30 cellular contexts compared by ENCODE assay signal in the genomic region with DNA sequence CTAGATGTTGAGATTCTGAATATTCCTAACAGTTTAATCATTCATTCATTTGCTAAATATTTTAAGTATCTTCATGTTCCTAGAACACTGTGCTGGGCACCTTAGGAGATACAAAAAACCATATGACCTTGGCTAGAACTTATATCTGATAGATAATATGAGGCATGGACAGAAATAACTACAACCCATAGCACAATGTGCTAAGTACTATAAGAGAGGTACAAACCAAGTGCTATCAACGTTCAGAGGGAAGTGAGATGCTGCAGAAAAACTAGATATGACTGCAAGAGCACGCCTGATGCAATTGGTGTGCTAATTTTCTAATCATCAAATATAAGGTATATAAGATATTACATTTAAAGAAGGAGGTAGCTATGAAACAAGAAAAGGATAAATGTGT. TPM values are rescaled to one million over a fixed set of nuclear protein-coding genes. Genes with fewer than 3 reads are reported as not detected.
"Had no signal": no experiment of that assay in that cellular context is flagged by ENCODE, and none has a peak within 500 bp of the region (broad histone marks: within the 10 kb centered on the region; RNA-seq: fewer than 3 reads in every experiment).

No MANE protein-coding gene starts in this region.

- H3K4me1 ChIP-seq: ascending aorta, breast epithelium, esophagus muscularis mucosa, foreskin keratinocyte, gastrocnemius medialis had no signal

- DNase-seq: activated CD4-positive, alpha-beta memory T cell treated with anti-CD3 and anti-CD28 coated beads, Interleukin-2, amount 10 ng/mL, durations not matched to agents 7 days and 5 days; activated CD4-positive, alpha-beta T cell treated with anti-CD3 and anti-CD28 coated beads for 1 hour; activated CD4-positive, alpha-beta T cell treated with anti-CD3 and anti-CD28 coated beads for 4 hours; activated CD4-positive, alpha-beta T cell treated with anti-CD3 and anti-CD28 coated beads, Interleukin-2, amount 10 ng/mL, durations not matched to agents 7 days and 5 days; activated CD4-positive, alpha-beta T cell treated with anti-CD3 and anti-CD28 coated beads, Interleukin-2, amount 50 U/mL, for 4 hours; activated CD8-positive, alpha-beta memory T cell treated with anti-CD3 and anti-CD28 coated beads, Interleukin-2, amount 50 U/mL, for 48 hours; activated gamma-delta T cell; activated naive CD4-positive, alpha-beta T cell; activated naive CD4-positive, alpha-beta T cell treated with anti-CD3 and anti-CD28 coated beads, Interleukin-2, amount 10 ng/mL, durations not matched to agents 7 days and 5 days; activated naive CD8-positive, alpha-beta T cell treated with anti-CD3 and anti-CD28 coated beads, Interleukin-2, amount 10 ng/mL, durations not matched to agents 7 days and 5 days; activated T-cell treated with anti-CD3 and anti-CD28 coated beads for 4 hours; activated T-cell treated with anti-CD3 and anti-CD28 coated beads, Interleukin-2, amount 50 U/mL, for 24 hours; activated T-cell treated with anti-CD3 and anti-CD28 coated beads, Interleukin-2, amount 50 U/mL, for 72 hours; dorsolateral prefrontal cortex; effector memory CD4-positive, alpha-beta T cell; erythroblast; foreskin keratinocyte; gastrocnemius medialis; T-helper 2 cell had no signal

- H3K27me3 ChIP-seq: ascending aorta, breast epithelium, cardiac muscle cell, dorsolateral prefrontal cortex, esophagus muscularis mucosa, gastrocnemius medialis had no signal

- H3K36me3 ChIP-seq: ascending aorta, breast epithelium, cardiac muscle cell, esophagus muscularis mucosa, gastrocnemius medialis had no signal

- H3K9me3 ChIP-seq: ascending aorta, breast epithelium, esophagus muscularis mucosa, gastrocnemius medialis had no signal

- H3K4me1 Mint-ChIP-seq: activated CD4-positive, alpha-beta memory T cell treated with anti-CD3 and anti-CD28 coated beads, Interleukin-2, amount 10 ng/mL, durations not matched to agents 7 days and 5 days; activated CD4-positive, alpha-beta T cell treated with anti-CD3 and anti-CD28 coated beads, Interleukin-2, amount 10 ng/mL, durations not matched to agents 7 days and 5 days; activated naive CD4-positive, alpha-beta T cell treated with anti-CD3 and anti-CD28 coated beads, Interleukin-2, amount 10 ng/mL, durations not matched to agents 7 days and 5 days; activated naive CD8-positive, alpha-beta T cell treated with anti-CD3 and anti-CD28 coated beads, Interleukin-2, amount 10 ng/mL, durations not matched to agents 7 days and 5 days; central memory CD8-positive, alpha-beta T cell had no signal

- H3K4me3 Mint-ChIP-seq: activated CD4-positive, alpha-beta memory T cell treated with anti-CD3 and anti-CD28 coated beads, Interleukin-2, amount 10 ng/mL, durations not matched to agents 7 days and 5 days; activated CD4-positive, alpha-beta T cell treated with anti-CD3 and anti-CD28 coated beads, Interleukin-2, amount 10 ng/mL, durations not matched to agents 7 days and 5 days; activated naive CD4-positive, alpha-beta T cell treated with anti-CD3 and anti-CD28 coated beads, Interleukin-2, amount 10 ng/mL, durations not matched to agents 7 days and 5 days; activated naive CD8-positive, alpha-beta T cell treated with anti-CD3 and anti-CD28 coated beads, Interleukin-2, amount 10 ng/mL, durations not matched to agents 7 days and 5 days; activated T-cell treated with anti-CD3 and anti-CD28 coated beads, Interleukin-2, amount 50 U/mL, for 24 hours; activated T-cell treated with anti-CD3 and anti-CD28 coated beads, Interleukin-2, amount 50 U/mL, for 72 hours; brain; central memory CD8-positive, alpha-beta T cell; dendritic cell treated with granulocyte-macrophage colony-stimulating factor and Interleukin-4, amounts not matched to agents 40 ng/mL and 50 ng/mL, for 4 days; WTC11 had no signal

- H3K4me3 ChIP-seq: ascending aorta, breast epithelium, cardiac muscle cell, coronary artery, dorsolateral prefrontal cortex, esophagus muscularis mucosa, gastrocnemius medialis had no signal

- H3K36me3 Mint-ChIP-seq: activated naive CD4-positive, alpha-beta T cell treated with anti-CD3 and anti-CD28 coated beads, Interleukin-2, amount 10 ng/mL, durations not matched to agents 7 days and 5 days; activated naive CD4-positive, alpha-beta T cell treated with anti-CD3 and anti-CD28 coated beads, Interleukin-2, amount 50 U/mL, for 72 hours; activated naive CD8-positive, alpha-beta T cell treated with anti-CD3 and anti-CD28 coated beads, Interleukin-2, amount 10 ng/mL, durations not matched to agents 7 days and 5 days; WTC11 had no signal

- H3K27ac ChIP-seq: ascending aorta, breast epithelium, cardiac muscle cell, coronary artery, dorsolateral prefrontal cortex, esophagus muscularis mucosa, foreskin keratinocyte, gastrocnemius medialis, VCaP had no signal

- H3K9me3 Mint-ChIP-seq: activated CD4-positive, alpha-beta memory T cell treated with anti-CD3 and anti-CD28 coated beads, Interleukin-2, amount 10 ng/mL, durations not matched to agents 7 days and 5 days; activated CD4-positive, alpha-beta T cell treated with anti-CD3 and anti-CD28 coated beads, Interleukin-2, amount 10 ng/mL, durations not matched to agents 7 days and 5 days; activated naive CD4-positive, alpha-beta T cell treated with anti-CD3 and anti-CD28 coated beads, Interleukin-2, amount 10 ng/mL, durations not matched to agents 7 days and 5 days; activated T-cell treated with anti-CD3 and anti-CD28 coated beads, Interleukin-2, amount 50 U/mL, for 24 hours; brain; central memory CD8-positive, alpha-beta T cell; dendritic cell treated with granulocyte-macrophage colony-stimulating factor and Interleukin-4, amounts not matched to agents 40 ng/mL and 50 ng/mL, for 4 days had no signal

- ATAC-seq: activated naive CD4-positive, alpha-beta T cell treated with anti-CD3 and anti-CD28 coated beads, Interleukin-2, amount 50 U/mL, for 72 hours; activated T-cell treated with anti-CD3 and anti-CD28 coated beads, Interleukin-2, amount 50 U/mL, for 72 hours; foreskin keratinocyte; gastrocnemius medialis; WTC11 had no signal

- H3K27ac Mint-ChIP-seq: activated CD4-positive, alpha-beta memory T cell treated with anti-CD3 and anti-CD28 coated beads, Interleukin-2, amount 10 ng/mL, durations not matched to agents 7 days and 5 days; activated CD4-positive, alpha-beta T cell treated with anti-CD3 and anti-CD28 coated beads, Interleukin-2, amount 10 ng/mL, durations not matched to agents 7 days and 5 days; activated naive CD4-positive, alpha-beta T cell treated with anti-CD3 and anti-CD28 coated beads, Interleukin-2, amount 10 ng/mL, durations not matched to agents 7 days and 5 days; activated naive CD4-positive, alpha-beta T cell treated with anti-CD3 and anti-CD28 coated beads, Interleukin-2, amount 50 U/mL, for 72 hours; activated naive CD8-positive, alpha-beta T cell treated with anti-CD3 and anti-CD28 coated beads, Interleukin-2, amount 10 ng/mL, durations not matched to agents 7 days and 5 days; activated T-cell treated with anti-CD3 and anti-CD28 coated beads, Interleukin-2, amount 50 U/mL, for 24 hours; activated T-cell treated with anti-CD3 and anti-CD28 coated beads, Interleukin-2, amount 50 U/mL, for 72 hours; brain; dendritic cell treated with granulocyte-macrophage colony-stimulating factor and Interleukin-4, amounts not matched to agents 40 ng/mL and 50 ng/mL, for 4 days; WTC11 had no signal

RNA-seq across cellular contexts. Expression of gene NMNAT2, which starts 10.7 kb away (rescaled TPM):
- total RNA-seq: activated CD4-positive, alpha-beta T cell treated with anti-CD3 and anti-CD28 coated beads, Interleukin-2, amount 10 ng/mL, durations not matched to agents 7 days and 5 days; activated naive CD4-positive, alpha-beta T cell treated with anti-CD3 and anti-CD28 coated beads, Interleukin-2, amount 50 U/mL, for 72 hours; activated naive CD8-positive, alpha-beta T cell treated with anti-CD3 and anti-CD28 coated beads, Interleukin-2, amount 10 ng/mL, durations not matched to agents 7 days and 5 days; activated T-cell treated with anti-CD3 and anti-CD28 coated beads, Interleukin-2, amount 50 U/mL, for 72 hours had no signal
- polyA plus RNA-seq: cardiac muscle cell had no signal
